19 cellular contexts compared by ENCODE assay signal in the genomic region with DNA sequence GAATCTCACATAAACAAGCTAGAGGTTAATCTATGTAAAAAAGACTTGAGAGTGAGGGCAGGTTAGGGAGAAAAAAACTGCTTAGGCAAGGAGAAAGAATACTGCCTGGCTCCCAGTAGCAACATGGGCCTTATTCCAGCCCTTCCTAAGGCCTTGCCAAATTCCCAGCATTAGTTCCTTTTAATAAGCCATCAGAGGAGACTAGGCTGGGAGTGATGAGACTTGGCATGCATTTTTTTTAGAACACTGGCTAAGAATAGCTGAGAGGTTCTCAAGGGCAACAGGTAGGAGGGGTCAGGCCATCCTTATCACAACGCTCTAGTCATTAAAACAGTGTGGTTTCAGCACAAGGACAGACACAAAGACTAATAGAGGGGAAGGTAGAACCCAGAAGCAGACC.
"Had no signal": no experiment of that assay in that cellular context is flagged by ENCODE, and none has a peak within 500 bp of the region (broad histone marks: within the 10 kb centered on the region; RNA-seq: fewer than 3 reads in every experiment).

No MANE protein-coding gene starts in this region.

- ATAC-seq: activated CD8-positive, alpha-beta T cell treated with anti-CD3 and anti-CD28 coated beads, Interleukin-2, amount 10 ng/mL, durations not matched to agents 7 days and 5 days; activated T-cell treated with anti-CD3 and anti-CD28 coated beads, Interleukin-2, amount 50 U/mL, for 4 hours; K562; PC-3; WTC11 had no signal

- H3K4me3 ChIP-seq: K562 had no signal

- DNase-seq: activated CD4-positive, alpha-beta T cell treated with anti-CD3 and anti-CD28 coated beads for 48 hours; activated CD4-positive, alpha-beta T cell treated with anti-CD3 and anti-CD28 coated beads, Interleukin-2, amount 50 U/mL, for 4 hours; activated CD4-positive, CD25-positive, alpha-beta regulatory T cell treated with anti-CD3 and anti-CD28 coated beads, Interleukin-2, amount 50 U/mL, for 72 hours; activated CD8-positive, alpha-beta T cell treated with anti-CD3 and anti-CD28 coated beads, Interleukin-2, amount 10 ng/mL, durations not matched to agents 7 days and 5 days; activated effector memory CD4-positive, alpha-beta T cell treated with anti-CD3 and anti-CD28 coated beads, Interleukin-2, amount 50 U/mL, for 16 hours; activated naive CD4-positive, alpha-beta T cell treated with anti-CD3 and anti-CD28 coated beads for 36 hours; activated T-cell treated with anti-CD3 and anti-CD28 coated beads, Interleukin-2, amount 50 U/mL, for 4 hours; Karpas-422; NCI-H1048; NCI-H146; NCI-H187 treated with DMSO at 0.1 percent for 48 hours; NCI-H2081 treated with DMSO at 0.1 percent for 48 hours; NCI-H446; NCI-H524; PC-3; SIG-M5; T-helper 1 cell had no signal
